ENCODE assay signal across 8 cellular contexts in the genomic region with DNA sequence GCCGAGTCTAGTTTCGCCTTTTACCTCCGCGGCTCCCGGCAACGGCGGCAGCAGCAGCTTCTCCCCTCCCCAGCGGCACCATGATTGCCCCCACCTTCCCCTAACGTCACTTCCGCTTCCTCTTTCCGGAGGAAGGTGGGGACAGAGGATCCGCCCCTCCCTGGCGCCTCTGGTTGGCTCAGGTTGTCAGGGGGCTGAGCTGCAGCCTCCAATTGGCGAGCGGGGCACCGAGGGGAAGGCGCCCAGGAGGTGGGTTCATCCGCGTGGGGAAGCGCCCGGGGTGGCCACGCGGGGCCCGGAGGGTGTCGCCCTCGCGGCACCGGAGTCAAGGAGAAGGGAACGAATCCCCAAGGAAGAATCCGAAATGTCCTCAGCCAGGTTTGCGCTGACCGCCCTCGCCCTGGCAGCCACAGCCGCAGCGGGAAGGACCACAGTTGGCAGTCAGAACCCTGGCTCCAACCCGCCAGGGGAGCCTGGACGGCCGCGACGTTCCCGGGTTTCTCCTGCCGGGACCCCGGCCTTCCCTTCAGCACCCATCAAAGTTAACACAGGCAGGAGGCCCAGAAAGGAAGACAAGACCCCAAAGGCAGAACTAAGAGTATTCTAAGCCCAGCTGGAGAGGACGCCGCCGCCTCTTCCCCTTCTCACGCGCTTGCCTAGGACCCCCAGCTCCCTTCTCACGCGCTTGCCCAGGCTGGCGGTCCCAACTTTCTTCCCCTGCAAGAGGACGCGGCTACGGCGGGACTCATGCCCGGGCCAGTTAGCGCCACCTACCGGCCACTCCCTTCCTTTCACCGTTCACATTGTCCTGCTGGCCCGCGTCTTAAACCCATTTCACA. TPM values are rescaled to one million over a fixed set of nuclear protein-coding genes. Genes with fewer than 3 reads are reported as not detected.
DNase-seq lines count a peak whose midpoint lies in the region; ATAC-seq and TF ChIP-seq lines count a peak whose summit lies in the region.

A gene (minus strand): TSS at position 86 of the 839 bp plus-strand sequence. CDS start 1,934 bp downstream, outside the sequence.

- TSS peak; percentile 80 for BruUV-seq in mammary epithelial cell (replicated peaks; lab: Mats Ljungman, UMichigan)

- no peaks in the 10 kb centered on the region for H3K27me3 ChIP-seq in WERI-Rb-1 (ENCODE audit: insufficient read depth, low read depth, severe bottlenecking)
- no peaks in the 10 kb centered on the region for H3K27me3 ChIP-seq in mammary epithelial cell (ENCODE audit: insufficient read depth, low read length)

- H3K79me2 ChIP-seq in mammary epithelial cell (ENCODE audit: insufficient read depth, low read length), result peaks cover 45% of the 10 kb centered on the region

- peak; percentile 90 for TF ChIP-seq CTCF in WERI-Rb-1 (IDR thresholded peaks at IDR 0.05; ENCODE audit: low read depth, low read length)
- TF ChIP-seq CTCF in mammary epithelial cell (conservative IDR thresholded peaks at IDR 0.05 in 1 of 2, IDR thresholded peaks at IDR 0.05 in 1 of 2; ENCODE audit: extremely low read depth in 1 of 2, insufficient read depth in 1 of 2, low read depth in 1 of 2, low read length in 2 of 2), result peak; percentile 62 to 93

- H3K9ac ChIP-seq in mammary epithelial cell (ENCODE audit: insufficient read depth, low read length), result peak within 1 kb of the TSS; percentile 97

- WGBS in mammary epithelial cell (ENCODE audit: low coverage, missing lambda C conversion rate), result 1% methylated on average over 34 of the region's 61 CpGs

- peaks cover 29% of the 10 kb centered on the region for H3K4me1 ChIP-seq in mammary epithelial cell (ENCODE audit: insufficient read depth, low read length)

- CTCF ChIA-PET in mammary epithelial cell (lab: Charles Lee; ENCODE audit: low non-redundant PET), result interaction anchor here (0.6 to 0.7 kb wide), 3 partner anchors 168 to 1744 kb away, joined by 3 to 9 read pairs (median 7); no protein-coding TSS in a partner anchor

- dilution Hi-C loops in mammary epithelial cell (cut with HindIII; ENCODE audit: low sequenced_read_pairs), result loop anchor here (5.0 kb wide), 1 partner anchor 57 kb away; no protein-coding TSS in a partner anchor

- peak within 1 kb of the TSS; percentile 87 for H2AFZ ChIP-seq in mammary epithelial cell (ENCODE audit: low read depth, low read length)

- H3K36me3 ChIP-seq in WERI-Rb-1 (peaks cover 37% of the 10 kb centered on the region), mammary epithelial cell (ENCODE audit: insufficient read depth, low read length) (peaks cover 7% of the 10 kb centered on the region)

- H3K4me2 ChIP-seq in mammary epithelial cell (ENCODE audit: insufficient read depth, low read depth, low read length), result peak within 1 kb of the TSS; percentile 93

- in situ Hi-C loops in mammary epithelial cell (cut with MboI; ENCODE audit: low sequenced_read_pairs in 2 of 2), result loop anchor here in 1 of 2 donors (10.0 kb wide), 1 partner anchor 265 kb away; a partner anchor contains a TSS

- DNase-seq in AG08395 (ENCODE audit: low spot score) (peak; percentile 99), NCI-H2227 (lab: John Stamatoyannopoulos, UW; ENCODE audit: unreplicated experiment) (peak; percentile 97), WERI-Rb-1 (peak; percentile 97), mammary epithelial cell (peak; percentile 97), iPS-NIHi7 (ENCODE audit: extremely low spot score) (peak; percentile 100), smooth muscle cell of the brain vasculature (ENCODE audit: low read depth, low spot score) (peak; percentile 90)

- H4K20me1 ChIP-seq in mammary epithelial cell (ENCODE audit: insufficient read depth, low read length), result no peaks in the 10 kb centered on the region

- H3K4me3 ChIP-seq in WERI-Rb-1 (ENCODE audit: low read depth, low read length) (peak within 1 kb of the TSS; percentile 96), mammary epithelial cell (replicated peaks in 1 of 3; ENCODE audit: insufficient read depth in 1 of 3, low read depth in 2 of 3, low read length in 3 of 3) (peak within 1 kb of the TSS; percentile 69 to 83 (median 78))

- H3K27ac ChIP-seq in WERI-Rb-1, result peak within 1 kb of the TSS; percentile 67
- peak within 1 kb of the TSS; percentile 89 for H3K27ac ChIP-seq in mammary epithelial cell (ENCODE audit: insufficient read depth, low read depth, low read length)

- H3K9me3 ChIP-seq in WERI-Rb-1 (ENCODE audit: severe bottlenecking) (no peaks in the 10 kb centered on the region), mammary epithelial cell (replicated peaks; ENCODE audit: insufficient read depth, low read length) (no peaks in the 10 kb centered on the region)

- intact Hi-C loops in mammary epithelial cell (cut with micrococcal nuclease), result loop anchor here (1.0 to 10.0 kb wide), 4 partner anchors 52 to 385 kb away; a partner anchor contains a TSS

- ATAC-seq in GM18873 (IDR thresholded peaks at IDR 0.05; ENCODE audit: low FRiP score, unreplicated experiment), result peak; percentile 81
- peak; percentile 94 for ATAC-seq in HG03139 (IDR thresholded peaks at IDR 0.05; ENCODE audit: unreplicated experiment)

RNA-seq across cellular contexts. Expression of the gene that starts here (rescaled TPM):
- 10 to 100 TPM in 1 of 2 donors, 1 to 10 TPM in 1; 4.5 to 28.7 TPM for total RNA-seq in mammary epithelial cell
- 8.3 TPM for polyA plus RNA-seq in mammary epithelial cell
- polyA minus RNA-seq in mammary epithelial cell, result 59.0 TPM

Comparison
In these comparisons a context has a peak if more than half of its experiments do, and no peak if none do; other contexts are left out.
1. Peak in every context shown above with its lines: DNase-seq, ATAC-seq, H3K4me3 ChIP-seq and H3K27ac ChIP-seq.